In the genomic region with DNA sequence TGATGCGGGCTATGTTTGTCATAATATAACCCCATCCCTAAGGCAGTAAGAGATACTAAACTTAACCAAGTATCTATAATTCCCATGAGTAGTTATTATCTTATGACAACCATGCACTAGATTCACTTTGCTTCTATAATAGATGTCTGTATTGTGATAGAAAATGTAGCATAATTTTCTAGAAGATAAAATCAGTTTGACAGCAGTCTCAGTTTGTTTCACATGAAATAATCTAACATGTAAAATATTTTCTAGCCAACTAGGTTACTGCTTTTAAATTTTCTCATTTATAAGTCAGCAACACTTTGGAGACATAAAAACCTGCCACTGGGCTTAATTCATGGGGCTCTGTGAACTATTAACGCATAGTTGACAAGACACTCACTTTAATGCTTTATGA, we compare ENCODE assay signal across 32 cellular contexts.
"Had no signal": no experiment of that assay in that cellular context is flagged by ENCODE, and none has a peak within 500 bp of the region (broad histone marks: within the 10 kb centered on the region; RNA-seq: fewer than 3 reads in every experiment).

No MANE protein-coding gene starts in this region.

- H3K9me3 ChIP-seq: ovary, psoas muscle, right lobe of liver, sigmoid colon, testis, tibial artery, transverse colon, upper lobe of right lung, uterus had no signal

- H3K36me3 ChIP-seq: neural progenitor cell, ovary, right lobe of liver, sigmoid colon, spleen, suprapubic skin, tibial artery, transverse colon, upper lobe of right lung, uterus had no signal

- H3K27ac ChIP-seq: neural progenitor cell, ovary, parathyroid adenoma, psoas muscle, right lobe of liver, sigmoid colon, spleen, suprapubic skin, testis, tibial artery, transverse colon, upper lobe of right lung, uterus had no signal

- H3K27ac Mint-ChIP-seq: naive thymus-derived CD8-positive, alpha-beta T cell; natural killer cell treated with Interleukin-12 subunit alpha and Interleukin-12 subunit beta and Interleukin-15 and Interleukin-18, amount 100 ng/mL, for 72 hours; nephron progenitor cell; neural progenitor cell; progenitor cell of endocrine pancreas; stimulated activated memory B cell treated with anti-CD40 and anti-IgM and Interleukin-4, amounts not matched to agents 10 μg/mL and 1 μg/mL and 100 μg/mL, for 72 hours; stimulated activated naive CD8-positive, alpha-beta T cell treated with anti-CD3 and anti-CD28 coated beads, Interleukin-15, amount 100 ng/mL, for 72 hours; type B pancreatic cell had no signal

- H3K27me3 Mint-ChIP-seq: naive thymus-derived CD8-positive, alpha-beta T cell; natural killer cell treated with Interleukin-12 subunit alpha and Interleukin-12 subunit beta and Interleukin-15 and Interleukin-18, amount 100 ng/mL, for 72 hours; progenitor cell of endocrine pancreas; stimulated activated memory B cell treated with anti-CD40 and anti-IgM and Interleukin-4, amounts not matched to agents 10 μg/mL and 1 μg/mL and 100 μg/mL, for 72 hours; stimulated activated naive CD8-positive, alpha-beta T cell treated with anti-CD3 and anti-CD28 coated beads, Interleukin-15, amount 100 ng/mL, for 72 hours; type B pancreatic cell had no signal

- H3K4me1 Mint-ChIP-seq: naive thymus-derived CD8-positive, alpha-beta T cell; nephron progenitor cell; stimulated activated memory B cell treated with anti-CD40 and anti-IgM and Interleukin-4, amounts not matched to agents 10 μg/mL and 1 μg/mL and 100 μg/mL, for 72 hours; stimulated activated naive CD8-positive, alpha-beta T cell treated with anti-CD3 and anti-CD28 coated beads, Interleukin-15, amount 100 ng/mL, for 72 hours had no signal

- H3K36me3 Mint-ChIP-seq: naive thymus-derived CD8-positive, alpha-beta T cell; stimulated activated memory B cell treated with anti-CD40 and anti-IgM and Interleukin-4, amounts not matched to agents 10 μg/mL and 1 μg/mL and 100 μg/mL, for 72 hours; type B pancreatic cell had no signal

- H3K4me3 ChIP-seq: neural progenitor cell, ovary, psoas muscle, right lobe of liver, sigmoid colon, smooth muscle cell, spleen, suprapubic skin, testis, tibial artery, transverse colon, upper lobe of right lung, uterus had no signal

- H3K9me3 Mint-ChIP-seq: nephron progenitor cell; stimulated activated memory B cell treated with anti-CD40 and anti-IgM and Interleukin-4, amounts not matched to agents 10 μg/mL and 1 μg/mL and 100 μg/mL, for 72 hours; type B pancreatic cell had no signal

- H3K27me3 ChIP-seq: neural progenitor cell, ovary, right lobe of liver, sigmoid colon, spleen, suprapubic skin, testis, tibial artery, transverse colon, upper lobe of right lung, uterus had no signal

- H3K4me1 ChIP-seq: parathyroid adenoma, psoas muscle, right lobe of liver, sigmoid colon, spleen, suprapubic skin, testis, tibial artery, transverse colon, upper lobe of right lung, uterus had no signal

- H3K4me3 Mint-ChIP-seq: naive thymus-derived CD8-positive, alpha-beta T cell; natural killer cell treated with Interleukin-12 subunit alpha and Interleukin-12 subunit beta and Interleukin-15 and Interleukin-18, amount 100 ng/mL, for 72 hours; nephron progenitor cell; neural progenitor cell; stimulated activated memory B cell treated with anti-CD40 and anti-IgM and Interleukin-4, amounts not matched to agents 10 μg/mL and 1 μg/mL and 100 μg/mL, for 72 hours; stimulated activated naive CD8-positive, alpha-beta T cell treated with anti-CD3 and anti-CD28 coated beads, Interleukin-15, amount 100 ng/mL, for 72 hours; type B pancreatic cell had no signal

- DNase-seq: naive thymus-derived CD8-positive, alpha-beta T cell; nephron progenitor cell; occipital lobe; ovary; posterior cingulate gyrus; psoas muscle; right cardiac atrium; right lobe of liver; sigmoid colon; spleen; stimulated activated CD4-positive, alpha-beta T cell treated with anti-CD3 and anti-CD28 coated beads, Interleukin-12 subunit alpha, Interleukin-12 subunit beta, amount 100 ng/mL, for 4 hours; stimulated activated CD4-positive, alpha-beta T cell treated with anti-CD3 and anti-CD28 coated beads, Interleukin-1b, Interleukin-23, amount 100 ng/mL, for 48 hours; stimulated activated CD4-positive, alpha-beta T cell treated with anti-CD3 and anti-CD28 coated beads, Interleukin-4, amount 100 ng/mL, for 1 hour; stimulated activated CD4-positive, alpha-beta T cell treated with anti-CD3 and anti-CD28 coated beads, Interleukin-4, amount 100 ng/mL, for 4 hours; stimulated activated CD8-positive, alpha-beta memory T cell treated with anti-CD3 and anti-CD28 coated beads, Interleukin-4, amount 100 ng/mL, for 48 hours; stimulated activated naive CD4-positive, alpha-beta T cell; stimulated activated naive CD8-positive, alpha-beta T cell treated with anti-CD3 and anti-CD28 coated beads, Interleukin-15, amount 100 ng/mL, for 72 hours; stimulated activated naive CD8-positive, alpha-beta T cell treated with anti-CD3 and anti-CD28 coated beads, Interleukin-15, Interleukin-2, amounts not matched to agents 100 U/mL and 50 U/mL, for 24 hours; substantia nigra; testis; tibial artery; transverse colon; upper lobe of right lung; uterus had no signal
